9 cellular contexts compared by ENCODE assay signal in genomic region chr12:14960548-14961465, GRCh38. TPM values are rescaled to one million over a fixed set of nuclear protein-coding genes. Genes with fewer than 3 reads are reported as not detected.
DNase-seq lines count a peak whose midpoint lies in the region; ATAC-seq and TF ChIP-seq lines count a peak whose summit lies in the region.
"Had no signal": no experiment of that assay in that cellular context is flagged by ENCODE, and none has a peak within 500 bp of the region (broad histone marks: within the 10 kb centered on the region; RNA-seq: fewer than 3 reads in every experiment).

No MANE protein-coding gene starts in this region.

- peak overlapping the region; percentile 98 for H3K4me2 ChIP-seq in DOHH2 (ENCODE audit: low read length)

- peaks cover 60% of the 10 kb centered on the region for H3K79me2 ChIP-seq in DOHH2 (ENCODE audit: control insufficient read depth, low read length)

- DNase-seq in HL-60 (ENCODE audit: low read depth in 1 of 2, low spot score in 1 of 2): peak in 1 of 2 experiments; percentile 79
- peak; percentile 93 for DNase-seq in fibroblast of pulmonary artery (ENCODE audit: low read depth)
- DNase-seq in renal cortical epithelial cell (ENCODE audit: low read depth): peak; percentile 30
- no peak for DNase-seq in GM13976 (ENCODE audit: low spot score)
- DNase-seq in NCI-H2029 (lab: John Stamatoyannopoulos, UW): no peak

- peaks cover 61% of the 10 kb centered on the region for H3F3A ChIP-seq in DOHH2 (ENCODE audit: control insufficient read depth, insufficient read depth)

- in situ Hi-C loops in GM13976 (cut with MboI; ENCODE audit: low sequenced_read_pairs, unreplicated experiment): loop anchor here (25.0 kb wide), 1 partner anchor 574 kb away; no protein-coding TSS in a partner anchor

- H3K4me1 ChIP-seq in DOHH2 (ENCODE audit: control insufficient read depth, low read length): peaks cover 70% of the 10 kb centered on the region

- H3K9me3 ChIP-seq in DOHH2 (ENCODE audit: control insufficient read depth, insufficient read depth, low read length): no peaks in the 10 kb centered on the region

- H4K20me1 ChIP-seq in DOHH2 (ENCODE audit: control insufficient read depth, insufficient read depth, low read depth, low read length): peaks cover 7% of the 10 kb centered on the region; the same call in 1 of the 2 replicates

- H3K36me3 ChIP-seq in DOHH2 (ENCODE audit: control insufficient read depth, low read length): peaks cover 59% of the 10 kb centered on the region

- H3K4me3 ChIP-seq in DOHH2 (ENCODE audit: low read length): peak overlapping the region; percentile 90
- peak overlapping the region; percentile 76 for H3K4me3 ChIP-seq in HL-60 (replicated peaks; ENCODE audit: insufficient read depth, low read length)
- peak overlapping the region; percentile 56 for H3K4me3 ChIP-seq in fibroblast of pulmonary artery (replicated peaks; ENCODE audit: low read depth, low read length)

- peak; percentile 33 for ATAC-seq in GM21447 (IDR thresholded peaks at IDR 0.05; ENCODE audit: unreplicated experiment)

- no peaks in the 10 kb centered on the region for H3K27me3 ChIP-seq in DOHH2 (ENCODE audit: control insufficient read depth, low read length)
- H3K27me3 ChIP-seq in HL-60 (ENCODE audit: insufficient read depth, poor library complexity, severe bottlenecking): no peaks in the 10 kb centered on the region

- H3K27ac ChIP-seq in DOHH2 (ENCODE audit: low read depth, low read length): peak overlapping the region; percentile 98
- H3K27ac ChIP-seq in HL-60 (replicated peaks): peak overlapping the region; percentile 97
- peak overlapping the region; percentile 78 for H3K27ac ChIP-seq in VCaP

- no peaks in the 10 kb centered on the region for H3K9me2 ChIP-seq in DOHH2 (replicated peaks; ENCODE audit: control insufficient read depth, low read length)

- TF ChIP-seq CTCF in DOHH2 (IDR thresholded peaks at IDR 0.05; ENCODE audit: low read depth, low read length, poor library complexity, severe bottlenecking) (peak; percentile 9), HL-60 (IDR thresholded peaks at IDR 0.05; ENCODE audit: insufficient read depth, low read length) (no peak), VCaP (conservative IDR thresholded peaks at IDR 0.05) (no peak), fibroblast of pulmonary artery (IDR thresholded peaks at IDR 0.05; ENCODE audit: low read length, missing control alignments) (no peak), GM13976 (IDR thresholded peaks at IDR 0.05; ENCODE audit: borderline replicate concordance, control extremely low read depth, extremely low read depth, insufficient read depth, missing control alignments) (no peak)

RNA-seq across cellular contexts. Expression of gene ARHGDIB, which starts 0.6 kb away (rescaled TPM):
- 3.0 and 14.6 TPM in 2 replicates for total RNA-seq in renal cortical epithelial cell
- total RNA-seq: NCI-H460 had no signal

RNA-seq across cellular contexts. Expression of gene PDE6H, which starts 12.0 kb away (rescaled TPM):
- total RNA-seq in renal cortical epithelial cell: not detected in 2 replicates
- total RNA-seq: NCI-H460 had no signal

RNA-seq across cellular contexts. Expression of gene ERP27, which starts 22.5 kb away (rescaled TPM):
- total RNA-seq in renal cortical epithelial cell: 0.75 and 2.8 TPM in 2 replicates
- total RNA-seq: NCI-H460 had no signal

Comparison
In these comparisons a context has a peak if more than half of its experiments do, and no peak if none do; other contexts are left out.
1. DNase-seq: peak in fibroblast of pulmonary artery (single experiment) and renal cortical epithelial cell (single experiment); none in GM13976 (single experiment) and NCI-H2029 (single experiment).
2. Peak in every context shown above with its lines, with median percentiles within 50 percentile points of each other: H3K27ac ChIP-seq and H3K4me3 ChIP-seq.